ENCODE assay signal across 9 cellular contexts in genomic region chr5:116571568-116572321, GRCh38. TPM values are rescaled to one million over a fixed set of nuclear protein-coding genes. Genes with fewer than 3 reads are reported as not detected.
DNase-seq lines count a peak whose midpoint lies in the region; ATAC-seq, FAIRE-seq and TF ChIP-seq lines count a peak whose summit lies in the region.
"Had no signal": no experiment of that assay in that cellular context is flagged by ENCODE, and none has a peak within 500 bp of the region (broad histone marks: within the 10 kb centered on the region; RNA-seq: fewer than 3 reads in every experiment).

No MANE protein-coding gene starts in this region.

- H3K27me3 Mint-ChIP-seq in glutamatergic neuron (ENCODE audit: unreplicated experiment) (peaks cover 28% of the 10 kb centered on the region), progenitor cell of endocrine pancreas (no peaks in the 10 kb centered on the region)
- H3K27me3 Mint-ChIP-seq in activated T-helper 2 cell treated with anti-CD3 and anti-CD28 coated beads, Interferon-gamma antibody, Interleukin-2, Interleukin-4, amounts not matched to agents 10 μg/mL and 5 μg/mL and 100 μg/mL, durations not matched to agents 14 hours and 24 hours and 36 hours (ENCODE audit: low read depth) = peaks cover 69% of the 10 kb centered on the region

- H3K9me3 Mint-ChIP-seq in glutamatergic neuron (ENCODE audit: unreplicated experiment) = peaks cover 33% of the 10 kb centered on the region
- H3K9me3 Mint-ChIP-seq in progenitor cell of endocrine pancreas (ENCODE audit: low read depth) = no peaks in the 10 kb centered on the region
- H3K9me3 Mint-ChIP-seq in activated T-helper 2 cell treated with anti-CD3 and anti-CD28 coated beads, Interferon-gamma antibody, Interleukin-2, Interleukin-4, amounts not matched to agents 10 μg/mL and 5 μg/mL and 100 μg/mL, durations not matched to agents 14 hours and 24 hours and 36 hours = no peaks in the 10 kb centered on the region

- intact Hi-C loops in activated T-helper 2 cell treated with anti-CD3 and anti-CD28 coated beads, Interferon-gamma antibody, Interleukin-2, Interleukin-4, amounts not matched to agents 10 μg/mL and 5 μg/mL and 100 μg/mL, durations not matched to agents 14 hours and 24 hours and 36 hours (cut with micrococcal nuclease) = loop anchor here (2.0 to 10.0 kb wide), 2 partner anchors 609 to 1397 kb away; partner anchors contain the start of gene LVRN

- peak overlapping the region; percentile 99 for H3K27ac Mint-ChIP-seq in glutamatergic neuron (ENCODE audit: unreplicated experiment)
- peak overlapping the region; percentile 98 for H3K27ac Mint-ChIP-seq in progenitor cell of endocrine pancreas
- H3K27ac Mint-ChIP-seq in activated T-helper 2 cell treated with anti-CD3 and anti-CD28 coated beads, Interferon-gamma antibody, Interleukin-2, Interleukin-4, amounts not matched to agents 10 μg/mL and 5 μg/mL and 100 μg/mL, durations not matched to agents 14 hours and 24 hours and 36 hours = no peak overlapping the region

- TF ChIP-seq CTCF in glutamatergic neuron (IDR thresholded peaks at IDR 0.05; ENCODE audit: partially characterized antibody, unreplicated experiment) (peak; percentile 7), progenitor cell of endocrine pancreas (IDR thresholded peaks at IDR 0.05; ENCODE audit: unreplicated experiment) (peak; percentile 36)

- ATAC-seq in HG02970 (IDR thresholded peaks at IDR 0.05; ENCODE audit: low FRiP score, unreplicated experiment) (no peak), HG03342 (IDR thresholded peaks at IDR 0.05; ENCODE audit: unreplicated experiment) (no peak)
- ATAC-seq: HCT116 had no signal

- H3K4me3 Mint-ChIP-seq in glutamatergic neuron (ENCODE audit: unreplicated experiment) = peak overlapping the region; percentile 99
- peak overlapping the region; percentile 99 for H3K4me3 Mint-ChIP-seq in progenitor cell of endocrine pancreas (ENCODE audit: low read depth)
- H3K4me3 Mint-ChIP-seq in activated T-helper 2 cell treated with anti-CD3 and anti-CD28 coated beads, Interferon-gamma antibody, Interleukin-2, Interleukin-4, amounts not matched to agents 10 μg/mL and 5 μg/mL and 100 μg/mL, durations not matched to agents 14 hours and 24 hours and 36 hours (ENCODE audit: low read depth) = no peak overlapping the region

- DNase-seq in DMS53 treated with DMSO at 0.1 percent for 48 hours (lab: John Stamatoyannopoulos, UW; ENCODE audit: unreplicated experiment) (peak; percentile 57), RCC 7860 (ENCODE audit: low spot score) (peak; percentile 63), glutamatergic neuron (no peak), progenitor cell of endocrine pancreas (ENCODE audit: low spot score, unreplicated experiment) (no peak), COLO829 (ENCODE audit: low spot score) (no peak)
- no peak for DNase-seq in activated T-helper 2 cell treated with anti-CD3 and anti-CD28 coated beads, Interferon-gamma antibody, Interleukin-2, Interleukin-4, amounts not matched to agents 10 μg/mL and 5 μg/mL and 100 μg/mL, durations not matched to agents 14 hours and 24 hours and 36 hours (ENCODE audit: low spot score)

- H3K36me3 Mint-ChIP-seq in glutamatergic neuron (ENCODE audit: unreplicated experiment) = no peaks in the 10 kb centered on the region
- H3K36me3 Mint-ChIP-seq in progenitor cell of endocrine pancreas (ENCODE audit: insufficient read depth) = peaks cover 1% of the 10 kb centered on the region
- no peaks in the 10 kb centered on the region for H3K36me3 Mint-ChIP-seq in activated T-helper 2 cell treated with anti-CD3 and anti-CD28 coated beads, Interferon-gamma antibody, Interleukin-2, Interleukin-4, amounts not matched to agents 10 μg/mL and 5 μg/mL and 100 μg/mL, durations not matched to agents 14 hours and 24 hours and 36 hours (ENCODE audit: low read depth)

- FAIRE-seq in RCC 7860 (lab: Jason Lieb, UNC) = peak; percentile 80

- peaks cover 28% of the 10 kb centered on the region for H3K4me1 Mint-ChIP-seq in glutamatergic neuron (ENCODE audit: low read depth, unreplicated experiment)
- peaks cover 31% of the 10 kb centered on the region for H3K4me1 Mint-ChIP-seq in progenitor cell of endocrine pancreas (ENCODE audit: low read depth)
- H3K4me1 Mint-ChIP-seq in activated T-helper 2 cell treated with anti-CD3 and anti-CD28 coated beads, Interferon-gamma antibody, Interleukin-2, Interleukin-4, amounts not matched to agents 10 μg/mL and 5 μg/mL and 100 μg/mL, durations not matched to agents 14 hours and 24 hours and 36 hours (ENCODE audit: low read depth) = peaks cover 17% of the 10 kb centered on the region

RNA-seq across cellular contexts. Expression of gene SEMA6A, which starts 2.9 kb away (rescaled TPM):
- total RNA-seq in glutamatergic neuron (ENCODE audit: unreplicated experiment) (424 TPM), progenitor cell of endocrine pancreas (89.9 and 105 TPM in 2 replicates)
- total RNA-seq in activated T-helper 2 cell treated with anti-CD3 and anti-CD28 coated beads, Interferon-gamma antibody, Interleukin-2, Interleukin-4, amounts not matched to agents 10 μg/mL and 5 μg/mL and 100 μg/mL, durations not matched to agents 14 hours and 24 hours and 36 hours = 0.67 TPM in 1 of 2 replicates, not detected in the other

Comparison
In these comparisons a context has a peak if more than half of its experiments do, and no peak if none do; other contexts are left out.
1. DNase-seq: peak in DMS53 treated with DMSO at 0.1 percent for 48 hours (single experiment) and RCC 7860 (single experiment); none in glutamatergic neuron (single experiment), progenitor cell of endocrine pancreas (single experiment), activated T-helper 2 cell treated with anti-CD3 and anti-CD28 coated beads, Interferon-gamma antibody, Interleukin-2, Interleukin-4, amounts not matched to agents 10 μg/mL and 5 μg/mL and 100 μg/mL, durations not matched to agents 14 hours and 24 hours and 36 hours (single experiment) and COLO829 (single experiment).
2. RNA of gene SEMA6A, which starts 2.9 kb away (total RNA-seq): 424 TPM in glutamatergic neuron (single experiment) and 89.9 to 105 TPM in progenitor cell of endocrine pancreas; 0.67 TPM in activated T-helper 2 cell treated with anti-CD3 and anti-CD28 coated beads, Interferon-gamma antibody, Interleukin-2, Interleukin-4, amounts not matched to agents 10 μg/mL and 5 μg/mL and 100 μg/mL, durations not matched to agents 14 hours and 24 hours and 36 hours; every median in the first group is over 10 times any median in the second.